ENCODE assay signal across 1 cellular context in the genomic region with DNA sequence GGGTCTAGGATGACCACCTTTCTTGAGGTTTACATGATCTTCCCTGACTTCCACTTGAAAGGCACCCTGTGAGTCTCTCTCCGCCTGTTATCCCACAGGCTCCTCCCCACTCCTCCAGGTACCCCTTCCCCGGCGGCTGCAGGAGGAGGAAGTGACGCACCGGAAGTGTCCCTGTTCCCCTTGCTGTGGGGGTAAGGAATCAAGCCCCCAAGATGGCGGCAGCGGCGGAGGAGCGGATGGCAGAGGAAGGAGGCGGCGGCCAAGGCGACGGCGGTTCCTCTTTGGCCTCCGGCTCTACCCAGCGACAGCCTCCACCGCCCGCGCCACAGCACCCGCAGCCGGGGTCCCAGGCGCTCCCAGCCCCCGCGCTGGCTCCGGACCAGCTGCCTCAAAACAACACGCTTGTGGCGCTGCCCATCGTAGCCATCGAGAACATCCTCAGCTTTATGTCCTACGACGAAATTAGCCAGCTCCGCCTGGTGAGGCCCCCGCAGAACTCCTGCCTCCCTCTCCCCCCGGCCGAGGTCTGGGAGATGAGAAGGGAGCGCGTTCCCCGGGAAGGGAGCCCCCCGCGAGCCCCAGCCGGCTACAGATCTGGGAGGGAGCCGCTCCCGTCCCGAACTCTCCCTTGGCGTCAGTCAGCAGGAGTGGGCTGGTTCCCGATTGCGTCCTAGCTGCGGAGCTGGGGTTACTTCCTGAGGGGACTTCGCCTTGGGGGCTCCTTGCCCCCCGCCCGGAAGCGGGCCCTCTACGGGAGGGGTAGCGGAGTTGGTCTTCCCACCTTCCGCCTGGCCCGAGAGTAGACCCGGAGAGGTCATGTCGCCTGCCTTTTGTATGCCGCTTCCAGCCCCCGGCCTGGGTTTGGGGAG.
A peak's percentile ranks its signal among the peaks of the same experiment; 100 is the strongest.
TF ChIP-seq lines count a peak whose summit lies in the region.

A gene with protein sequence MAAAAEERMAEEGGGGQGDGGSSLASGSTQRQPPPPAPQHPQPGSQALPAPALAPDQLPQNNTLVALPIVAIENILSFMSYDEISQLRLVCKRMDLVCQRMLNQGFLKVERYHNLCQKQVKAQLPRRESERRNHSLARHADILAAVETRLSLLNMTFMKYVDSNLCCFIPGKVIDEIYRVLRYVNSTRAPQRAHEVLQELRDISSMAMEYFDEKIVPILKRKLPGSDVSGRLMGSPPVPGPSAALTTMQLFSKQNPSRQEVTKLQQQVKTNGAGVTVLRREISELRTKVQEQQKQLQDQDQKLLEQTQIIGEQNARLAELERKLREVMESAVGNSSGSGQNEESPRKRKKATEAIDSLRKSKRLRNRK (plus strand): TSS at position 194 of the 869 bp plus-strand sequence. CDS start 19 bp downstream, at position 213.

TF ChIP-seq in HepG2, 621 proteins besides CTCF, POLR2A, EP300 and RAD21 (continued from another document and continues in another):
- TF ChIP-seq, protein P1, sequence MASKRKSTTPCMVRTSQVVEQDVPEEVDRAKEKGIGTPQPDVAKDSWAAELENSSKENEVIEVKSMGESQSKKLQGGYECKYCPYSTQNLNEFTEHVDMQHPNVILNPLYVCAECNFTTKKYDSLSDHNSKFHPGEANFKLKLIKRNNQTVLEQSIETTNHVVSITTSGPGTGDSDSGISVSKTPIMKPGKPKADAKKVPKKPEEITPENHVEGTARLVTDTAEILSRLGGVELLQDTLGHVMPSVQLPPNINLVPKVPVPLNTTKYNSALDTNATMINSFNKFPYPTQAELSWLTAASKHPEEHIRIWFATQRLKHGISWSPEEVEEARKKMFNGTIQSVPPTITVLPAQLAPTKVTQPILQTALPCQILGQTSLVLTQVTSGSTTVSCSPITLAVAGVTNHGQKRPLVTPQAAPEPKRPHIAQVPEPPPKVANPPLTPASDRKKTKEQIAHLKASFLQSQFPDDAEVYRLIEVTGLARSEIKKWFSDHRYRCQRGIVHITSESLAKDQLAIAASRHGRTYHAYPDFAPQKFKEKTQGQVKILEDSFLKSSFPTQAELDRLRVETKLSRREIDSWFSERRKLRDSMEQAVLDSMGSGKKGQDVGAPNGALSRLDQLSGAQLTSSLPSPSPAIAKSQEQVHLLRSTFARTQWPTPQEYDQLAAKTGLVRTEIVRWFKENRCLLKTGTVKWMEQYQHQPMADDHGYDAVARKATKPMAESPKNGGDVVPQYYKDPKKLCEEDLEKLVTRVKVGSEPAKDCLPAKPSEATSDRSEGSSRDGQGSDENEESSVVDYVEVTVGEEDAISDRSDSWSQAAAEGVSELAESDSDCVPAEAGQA (IDR thresholded peaks at IDR 0.05; ENCODE audit: low read depth): peak; percentile 94
- TF ChIP-seq, protein P1 (CRISPR knock-in tag; IDR thresholded peaks at IDR 0.05; ENCODE audit: borderline replicate concordance): no peak
- TF ChIP-seq, protein P2, sequence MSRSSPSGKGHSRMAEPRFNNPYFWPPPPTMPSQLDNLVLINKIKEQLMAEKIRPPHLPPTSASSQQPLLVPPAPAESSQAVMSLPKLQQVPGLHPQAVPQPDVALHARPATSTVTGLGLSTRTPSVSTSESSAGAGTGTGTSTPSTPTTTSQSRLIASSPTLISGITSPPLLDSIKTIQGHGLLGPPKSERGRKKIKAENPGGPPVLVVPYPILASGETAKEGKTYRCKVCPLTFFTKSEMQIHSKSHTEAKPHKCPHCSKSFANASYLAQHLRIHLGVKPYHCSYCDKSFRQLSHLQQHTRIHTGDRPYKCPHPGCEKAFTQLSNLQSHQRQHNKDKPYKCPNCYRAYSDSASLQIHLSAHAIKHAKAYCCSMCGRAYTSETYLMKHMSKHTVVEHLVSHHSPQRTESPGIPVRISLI (CRISPR knock-in tag; IDR thresholded peaks at IDR 0.05; ENCODE audit: borderline replicate concordance): no peak
- TF ChIP-seq U2AF2 (IDR thresholded peaks at IDR 0.05; ENCODE audit: low read depth, low read length) (0 out of 2 replicates have a peak, but pooled peaks have one; percentile 29), TP53 (CRISPR knock-in tag; conservative IDR thresholded peaks at IDR 0.05) (no peak), MEIS1 (CRISPR knock-in tag; IDR thresholded peaks at IDR 0.05; ENCODE audit: borderline replicate concordance) (no peak), ZNF746 (CRISPR knock-in tag; IDR thresholded peaks at IDR 0.05) (no peak; the same call in none of the 2 replicates), NFKB2 (CRISPR knock-in tag; IDR thresholded peaks at IDR 0.05; ENCODE audit: borderline replicate concordance) (no peak), NCOA2 (CRISPR knock-in tag; IDR thresholded peaks at IDR 0.05) (no peak), ZNF296 (CRISPR knock-in tag; conservative IDR thresholded peaks at IDR 0.05) (no peak), ZFP41 (CRISPR knock-in tag; IDR thresholded peaks at IDR 0.05; ENCODE audit: borderline replicate concordance) (peak; percentile 78; the same call in 1 of the 2 replicates), TCF7 (IDR thresholded peaks at IDR 0.05; ENCODE audit: low read depth) (no peak), HNRNPK (IDR thresholded peaks at IDR 0.05; ENCODE audit: low read depth, low read length, poor library complexity, severe bottlenecking) (no peak), BRCA1 (CRISPR knock-in tag; IDR thresholded peaks at IDR 0.05) (no peak), ZNF572 (CRISPR knock-in tag; IDR thresholded peaks at IDR 0.05) (0 out of 2 replicates have a peak, but pooled peaks have one; percentile 68), FOXA3 (CRISPR knock-in tag; IDR thresholded peaks at IDR 0.05) (peak; percentile 43), NFE2 (CRISPR knock-in tag; IDR thresholded peaks at IDR 0.05) (no peak), ZNF17 (CRISPR knock-in tag; IDR thresholded peaks at IDR 0.05) (no peak), CAMTA2 (CRISPR knock-in tag; IDR thresholded peaks at IDR 0.05; ENCODE audit: borderline replicate concordance) (no peak), EEA1 (CRISPR knock-in tag; IDR thresholded peaks at IDR 0.05; ENCODE audit: borderline replicate concordance) (0 out of 2 replicates have a peak, but pooled peaks have one; percentile 85), SP5 (CRISPR knock-in tag; IDR thresholded peaks at IDR 0.05; ENCODE audit: borderline replicate concordance, low read depth) (no peak), SMYD3 (CRISPR knock-in tag; IDR thresholded peaks at IDR 0.05) (no peak), AGO2 (optimal IDR thresholded peaks at IDR 0.05; ENCODE audit: low read depth, low read length) (peak; percentile 83), KMT2A (CRISPR knock-in tag; IDR thresholded peaks at IDR 0.05) (peak; percentile 88), NFE2L2 (IDR thresholded peaks at IDR 0.05; ENCODE audit: low read length) (no peak), ZNF331 (CRISPR knock-in tag; IDR thresholded peaks at IDR 0.05) (peak; percentile 78), SSRP1 (CRISPR knock-in tag; IDR thresholded peaks at IDR 0.05) (no peak), RFX3 (CRISPR knock-in tag; IDR thresholded peaks at IDR 0.05) (no peak; the same call in 1 of the 2 replicates), ZNF546 (CRISPR knock-in tag; conservative IDR thresholded peaks at IDR 0.05) (0 out of 2 replicates have a peak, but pooled peaks have one; percentile 36), ZFYVE20 (CRISPR knock-in tag; IDR thresholded peaks at IDR 0.05; ENCODE audit: borderline replicate concordance, low read depth) (no peak), ZNF547 (CRISPR knock-in tag; IDR thresholded peaks at IDR 0.05) (0 out of 2 replicates have a peak, but pooled peaks have one; percentile 13), HNF4A (CRISPR knock-in tag; IDR thresholded peaks at IDR 0.05) (no peak), FOXP1 (IDR thresholded peaks at IDR 0.05) (no peak), FOXP1 (CRISPR knock-in tag; IDR thresholded peaks at IDR 0.05) (no peak), ZNF235 (CRISPR knock-in tag; IDR thresholded peaks at IDR 0.05; ENCODE audit: borderline replicate concordance) (no peak), ZNF264 (CRISPR knock-in tag; IDR thresholded peaks at IDR 0.05) (no peak), KDM1A (CRISPR knock-in tag; IDR thresholded peaks at IDR 0.05) (no peak), SIN3B (IDR thresholded peaks at IDR 0.05; ENCODE audit: low read length) (peak; percentile 79; the same call in 1 of the 2 replicates)
- TF ChIP-seq, protein P3, sequence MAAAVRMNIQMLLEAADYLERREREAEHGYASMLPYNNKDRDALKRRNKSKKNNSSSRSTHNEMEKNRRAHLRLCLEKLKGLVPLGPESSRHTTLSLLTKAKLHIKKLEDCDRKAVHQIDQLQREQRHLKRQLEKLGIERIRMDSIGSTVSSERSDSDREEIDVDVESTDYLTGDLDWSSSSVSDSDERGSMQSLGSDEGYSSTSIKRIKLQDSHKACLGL (CRISPR knock-in tag; IDR thresholded peaks at IDR 0.05): no peak; the same call in 1 of the 2 replicates
- TF ChIP-seq, protein P4, sequence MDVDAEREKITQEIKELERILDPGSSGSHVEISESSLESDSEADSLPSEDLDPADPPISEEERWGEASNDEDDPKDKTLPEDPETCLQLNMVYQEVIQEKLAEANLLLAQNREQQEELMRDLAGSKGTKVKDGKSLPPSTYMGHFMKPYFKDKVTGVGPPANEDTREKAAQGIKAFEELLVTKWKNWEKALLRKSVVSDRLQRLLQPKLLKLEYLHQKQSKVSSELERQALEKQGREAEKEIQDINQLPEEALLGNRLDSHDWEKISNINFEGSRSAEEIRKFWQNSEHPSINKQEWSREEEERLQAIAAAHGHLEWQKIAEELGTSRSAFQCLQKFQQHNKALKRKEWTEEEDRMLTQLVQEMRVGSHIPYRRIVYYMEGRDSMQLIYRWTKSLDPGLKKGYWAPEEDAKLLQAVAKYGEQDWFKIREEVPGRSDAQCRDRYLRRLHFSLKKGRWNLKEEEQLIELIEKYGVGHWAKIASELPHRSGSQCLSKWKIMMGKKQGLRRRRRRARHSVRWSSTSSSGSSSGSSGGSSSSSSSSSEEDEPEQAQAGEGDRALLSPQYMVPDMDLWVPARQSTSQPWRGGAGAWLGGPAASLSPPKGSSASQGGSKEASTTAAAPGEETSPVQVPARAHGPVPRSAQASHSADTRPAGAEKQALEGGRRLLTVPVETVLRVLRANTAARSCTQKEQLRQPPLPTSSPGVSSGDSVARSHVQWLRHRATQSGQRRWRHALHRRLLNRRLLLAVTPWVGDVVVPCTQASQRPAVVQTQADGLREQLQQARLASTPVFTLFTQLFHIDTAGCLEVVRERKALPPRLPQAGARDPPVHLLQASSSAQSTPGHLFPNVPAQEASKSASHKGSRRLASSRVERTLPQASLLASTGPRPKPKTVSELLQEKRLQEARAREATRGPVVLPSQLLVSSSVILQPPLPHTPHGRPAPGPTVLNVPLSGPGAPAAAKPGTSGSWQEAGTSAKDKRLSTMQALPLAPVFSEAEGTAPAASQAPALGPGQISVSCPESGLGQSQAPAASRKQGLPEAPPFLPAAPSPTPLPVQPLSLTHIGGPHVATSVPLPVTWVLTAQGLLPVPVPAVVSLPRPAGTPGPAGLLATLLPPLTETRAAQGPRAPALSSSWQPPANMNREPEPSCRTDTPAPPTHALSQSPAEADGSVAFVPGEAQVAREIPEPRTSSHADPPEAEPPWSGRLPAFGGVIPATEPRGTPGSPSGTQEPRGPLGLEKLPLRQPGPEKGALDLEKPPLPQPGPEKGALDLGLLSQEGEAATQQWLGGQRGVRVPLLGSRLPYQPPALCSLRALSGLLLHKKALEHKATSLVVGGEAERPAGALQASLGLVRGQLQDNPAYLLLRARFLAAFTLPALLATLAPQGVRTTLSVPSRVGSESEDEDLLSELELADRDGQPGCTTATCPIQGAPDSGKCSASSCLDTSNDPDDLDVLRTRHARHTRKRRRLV (CRISPR knock-in tag; IDR thresholded peaks at IDR 0.05): no peak
- TF ChIP-seq, protein P5, sequence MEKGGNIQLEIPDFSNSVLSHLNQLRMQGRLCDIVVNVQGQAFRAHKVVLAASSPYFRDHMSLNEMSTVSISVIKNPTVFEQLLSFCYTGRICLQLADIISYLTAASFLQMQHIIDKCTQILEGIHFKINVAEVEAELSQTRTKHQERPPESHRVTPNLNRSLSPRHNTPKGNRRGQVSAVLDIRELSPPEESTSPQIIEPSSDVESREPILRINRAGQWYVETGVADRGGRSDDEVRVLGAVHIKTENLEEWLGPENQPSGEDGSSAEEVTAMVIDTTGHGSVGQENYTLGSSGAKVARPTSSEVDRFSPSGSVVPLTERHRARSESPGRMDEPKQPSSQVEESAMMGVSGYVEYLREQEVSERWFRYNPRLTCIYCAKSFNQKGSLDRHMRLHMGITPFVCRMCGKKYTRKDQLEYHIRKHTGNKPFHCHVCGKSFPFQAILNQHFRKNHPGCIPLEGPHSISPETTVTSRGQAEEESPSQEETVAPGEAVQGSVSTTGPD (CRISPR knock-in tag; IDR thresholded peaks at IDR 0.05): no peak
- TF ChIP-seq, protein P6, sequence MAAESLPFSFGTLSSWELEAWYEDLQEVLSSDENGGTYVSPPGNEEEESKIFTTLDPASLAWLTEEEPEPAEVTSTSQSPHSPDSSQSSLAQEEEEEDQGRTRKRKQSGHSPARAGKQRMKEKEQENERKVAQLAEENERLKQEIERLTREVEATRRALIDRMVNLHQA (CRISPR knock-in tag; IDR thresholded peaks at IDR 0.05): no peak
- TF ChIP-seq, protein P7, sequence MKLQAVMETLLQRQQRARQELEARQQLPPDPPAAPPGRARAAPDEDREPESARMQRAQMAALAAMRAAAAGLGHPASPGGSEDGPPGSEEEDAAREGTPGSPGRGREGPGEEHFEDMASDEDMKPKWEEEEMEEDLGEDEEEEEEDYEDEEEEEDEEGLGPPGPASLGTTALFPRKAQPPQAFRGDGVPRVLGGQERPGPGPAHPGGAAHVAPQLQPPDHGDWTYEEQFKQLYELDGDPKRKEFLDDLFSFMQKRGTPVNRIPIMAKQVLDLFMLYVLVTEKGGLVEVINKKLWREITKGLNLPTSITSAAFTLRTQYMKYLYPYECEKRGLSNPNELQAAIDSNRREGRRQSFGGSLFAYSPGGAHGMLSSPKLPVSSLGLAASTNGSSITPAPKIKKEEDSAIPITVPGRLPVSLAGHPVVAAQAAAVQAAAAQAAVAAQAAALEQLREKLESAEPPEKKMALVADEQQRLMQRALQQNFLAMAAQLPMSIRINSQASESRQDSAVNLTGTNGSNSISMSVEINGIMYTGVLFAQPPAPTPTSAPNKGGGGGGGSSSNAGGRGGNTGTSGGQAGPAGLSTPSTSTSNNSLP (IDR thresholded peaks at IDR 0.05; ENCODE audit: low read depth, low read length): no peak
